8 cellular contexts compared by ENCODE assay signal in genomic region chr13:99269627-99270252, GRCh38. TPM values are rescaled to one million over a fixed set of nuclear protein-coding genes. Genes with fewer than 3 reads are reported as not detected.
A peak's percentile ranks its signal among the peaks of the same experiment; 100 is the strongest.
DNase-seq lines count a peak whose midpoint lies in the region; ATAC-seq, FAIRE-seq and TF ChIP-seq lines count a peak whose summit lies in the region.

No MANE protein-coding gene starts in this region.

- H2AFZ ChIP-seq in K562 (ENCODE audit: low read depth, low read length) = no peak overlapping the region

- no peaks in the 10 kb centered on the region for H4K20me1 ChIP-seq in K562 (replicated peaks; ENCODE audit: control insufficient read depth, insufficient read depth, low read length)

- H3K4me3 ChIP-seq in AG10803 (ENCODE audit: low read length) (no peak overlapping the region), K562 (no peak overlapping the region), kidney (ENCODE audit: low read length in 2 of 2) (no peak overlapping the region), tibial artery (no peak overlapping the region)

- H3K27ac ChIP-seq in K562 (ENCODE audit: extremely low read depth, low read depth, low read length) (no peak overlapping the region), kidney (ENCODE audit: low read depth in 2 of 2, low read length in 2 of 2) (no peak overlapping the region), tibial artery (no peak overlapping the region)

- H3K79me2 ChIP-seq in K562 (ENCODE audit: control insufficient read depth, insufficient read depth, low read length) = peaks cover 29% of the 10 kb centered on the region

- intact Hi-C loops in K562 (cut with micrococcal nuclease) = loop anchor here (1.0 to 10.0 kb wide), 7 partner anchors 63 to 595 kb away; partner anchors contain the start of gene UBAC2
- intact Hi-C loops in kidney (cut with DNase I) = loop anchor here (5.0 to 10.0 kb wide), 2 partner anchors 95 to 168 kb away; no protein-coding TSS in a partner anchor
- intact Hi-C loops in tibial artery (cut with DNase I; ENCODE audit: low total_unique reads) = loop anchor here (2.0 to 5.0 kb wide), 2 partner anchors 92 to 167 kb away; no protein-coding TSS in a partner anchor
- intact Hi-C loops in posterior cingulate gyrus (cut with DNase I) = loop anchor here (1.0 to 5.0 kb wide), 2 partner anchors 67 to 168 kb away; partner anchors contain the start of gene UBAC2

- H3K27me3 ChIP-seq in K562 (ENCODE audit: control insufficient read depth in 2 of 2, insufficient read depth in 2 of 2, low read length in 2 of 2) (no peaks in the 10 kb centered on the region), tibial artery (no peaks in the 10 kb centered on the region)

- H3K36me3 ChIP-seq in K562 (ENCODE audit: control insufficient read depth, insufficient read depth, low read length) (peaks cover 6% of the 10 kb centered on the region; the same call in 2 of the 3 replicates), kidney (ENCODE audit: control insufficient read depth in 1 of 2, insufficient read depth in 2 of 2, low read length in 2 of 2) (no peaks in the 10 kb centered on the region), tibial artery (peaks cover 0 to 5% (median 0%) of the 10 kb centered on the region in 3 donors)

- WGBS in K562 (ENCODE audit: insufficient coverage, low coverage, missing lambda C conversion rate) = 35% methylated on average over 3 of the region's 3 CpGs

- peak; percentile 80 to 87 for TF ChIP-seq RAD21 in K562 (CRISPR knock-in tag; conservative IDR thresholded peaks at IDR 0.05 in 1 of 2, IDR thresholded peaks at IDR 0.05 in 1 of 2)

- no peak for TF ChIP-seq EP300 in K562 (IDR thresholded peaks at IDR 0.05; ENCODE audit: low read length)

- no TSS peak for BruUV-seq in K562 (replicated peaks; lab: Mats Ljungman, UMichigan)

- TF ChIP-seq CTCF in AG10803 (conservative IDR thresholded peaks at IDR 0.05; ENCODE audit: low read length) (peak; percentile 92), GM12873 (IDR thresholded peaks at IDR 0.05; ENCODE audit: insufficient read depth, low read depth, low read length, missing control alignments) (peak; percentile 65), K562 (IDR thresholded peaks at IDR 0.05 in 2 of 3, conservative IDR thresholded peaks at IDR 0.05 in 1 of 3; ENCODE audit: insufficient read depth in 2 of 3, low read depth in 1 of 3, low read length in 3 of 3) (peak; percentile 66 to 81 (median 66); a peak in 5 of 6 replicates), kidney (IDR thresholded peaks at IDR 0.05; ENCODE audit: borderline replicate concordance, extremely low read depth, insufficient read depth) (peak; percentile 71), tibial artery (IDR thresholded peaks at IDR 0.05) (peak; percentile 63 to 64)

- ATAC-seq in HG02884 (IDR thresholded peaks at IDR 0.05; ENCODE audit: unreplicated experiment) (peak; percentile 47), K562 (peak; percentile 86)

- no peak for FAIRE-seq in K562 (lab: Jason Lieb, UNC)
- peak; percentile 97 for FAIRE-seq in kidney (lab: Jason Lieb, UNC)

- H3K4me2 ChIP-seq in K562 (ENCODE audit: insufficient read depth, low read length) = no peak overlapping the region

- H3K4me1 ChIP-seq in K562 (replicated peaks in 1 of 2; ENCODE audit: control insufficient read depth in 2 of 2, insufficient read depth in 2 of 2, low read length in 2 of 2) (peaks cover 7 to 24% of the 10 kb centered on the region in 2 experiments; a peak in 3 of 5 replicates), kidney (ENCODE audit: control insufficient read depth in 1 of 2, insufficient read depth in 1 of 2, low read depth in 1 of 2, low read length in 2 of 2) (peaks cover 0 to 5% of the 10 kb centered on the region in 2 donors), tibial artery (no peaks in the 10 kb centered on the region)

- H3K9me3 ChIP-seq in K562 (replicated peaks; ENCODE audit: control insufficient read depth, insufficient read depth, low read depth, low read length) (no peaks in the 10 kb centered on the region), kidney (ENCODE audit: control insufficient read depth in 1 of 2, low read length in 2 of 2) (peaks cover 0 to 7% of the 10 kb centered on the region in 2 donors), tibial artery (peaks cover 0 to 6% (median 0%) of the 10 kb centered on the region in 3 donors)

- CTCF ChIA-PET in K562 (lab: Yijun Ruan, JAX; ENCODE audit: low intra/inter-chr PET ratio) = interaction anchor here (0.6 to 5.6 kb wide), 5 partner anchors 97 to 526 kb away, joined by 3 to 73 read pairs (median 3); no protein-coding TSS in a partner anchor

- DNase-seq in AG10803 (ENCODE audit: low read depth) (peak; percentile 74), NCI-H226 (peak; percentile 11), K562 (ENCODE audit: extremely low read depth in 1 of 4, low spot score in 3 of 4) (peak in 2 of 4 experiments; percentile 23 to 56), kidney (no peak), tibial artery (no peak), posterior cingulate gyrus (no peak)

- H3K9ac ChIP-seq in K562 (ENCODE audit: insufficient read depth in 1 of 2, low read depth in 2 of 2, low read length in 2 of 2) (no peak overlapping the region), kidney (ENCODE audit: low read length in 2 of 2) (no peak overlapping the region)

- TF ChIP-seq POLR2A in K562 (conservative IDR thresholded peaks at IDR 0.05) = no peak

- H3K9me1 ChIP-seq in K562 (ENCODE audit: control insufficient read depth, insufficient read depth, low read length) = no peaks in the 10 kb centered on the region

- in situ Hi-C loops in K562 (cut with MboI) = loop anchor here (5.0 kb wide), 2 partner anchors 92 to 168 kb away; no protein-coding TSS in a partner anchor

- POLR2A ChIA-PET in K562 (lab: Yijun Ruan, JAX) = interaction anchor here (0.9 to 1.1 kb wide), 2 partner anchors 11 to 171 kb away, joined by 3 to 4 read pairs; no protein-coding TSS in a partner anchor

TF ChIP-seq in K562, 482 proteins besides CTCF, POLR2A, EP300 and RAD21 (continues in another document):
- TF ChIP-seq ZNF695 (CRISPR knock-in tag; IDR thresholded peaks at IDR 0.05) (no peak), MAFG (tag; conservative IDR thresholded peaks at IDR 0.05) (peak; percentile 85), CEBPG (CRISPR knock-in tag; IDR thresholded peaks at IDR 0.05) (no peak), CEBPG (tag; conservative IDR thresholded peaks at IDR 0.05 in 1 of 2, IDR thresholded peaks at IDR 0.05 in 1 of 2) (0 out of 4 replicates have a peak, but pooled peaks of 1 of the 2 experiments have one; percentile 39), ZNF316 (IDR thresholded peaks at IDR 0.05) (peak; percentile 95), MAFF (IDR thresholded peaks at IDR 0.05; ENCODE audit: low read length) (peak; percentile 83), ATF4 (CRISPR knock-in tag; IDR thresholded peaks at IDR 0.05) (no peak), TEAD1 (CRISPR knock-in tag; IDR thresholded peaks at IDR 0.05) (no peak)

RNA-seq across cellular contexts. Expression of gene GPR18, which starts 11.6 kb away (rescaled TPM):
- total RNA-seq in K562 (2011; cell fraction: chromatin; rRNA removed; ENCODE audit: low replicate concordance) = not detected in 2 replicates
- total RNA-seq in K562 (2011; cell fraction: nucleolus; rRNA removed) = not detected in 2 replicates
- not detected in 2 replicates for total RNA-seq in K562 (2011; cell fraction: nucleoplasm; rRNA removed)
- total RNA-seq in K562 (2014; rRNA removed) = not detected in 2 replicates
- total RNA-seq in K562 (2014; rRNA removed; fragmentation: Illumina TruSeq; extraction: Trizol) = not detected in 2 replicates
- not detected in 2 replicates for total RNA-seq in K562 (2015; rRNA removed; fragmentation: Illumina TruSeq; extraction: Trizol)
- total RNA-seq in K562 (2021) = not detected in 2 replicates
- not detected in 2 replicates for polyA plus RNA-seq in K562 (2011; rRNA removed)
- polyA plus RNA-seq in K562 (2011; cell fraction: cytosol; rRNA removed) = not detected in 2 replicates
- not detected in 2 replicates for polyA plus RNA-seq in K562 (2011; cell fraction: nucleus; rRNA removed)
- polyA plus RNA-seq in K562 (2012) = 0.08 and 0.13 TPM in 2 replicates
- not detected in 2 replicates for polyA plus RNA-seq in K562 (2014; fragmentation: Illumina TruSeq; extraction: Trizol)
- polyA plus RNA-seq in K562 (2014; fragmentation: Nextera tagmentation; extraction: Ambion mirVana) = under 1 TPM in 1 of 2 experiments, not detected in 1; 0.75 TPM
- polyA plus RNA-seq in K562 (2014; rRNA removed) = not detected in 2 replicates
- not detected in 2 replicates for polyA minus RNA-seq in K562 (2011; rRNA and poly(A)+ RNA removed)
- not detected in 2 replicates for polyA minus RNA-seq in K562 (2011; cell fraction: cytosol; rRNA and poly(A)+ RNA removed)
- not detected in 2 replicates for polyA minus RNA-seq in K562 (2011; cell fraction: nucleus; rRNA and poly(A)+ RNA removed)
- 0.88 TPM for total RNA-seq in kidney
- not detected for polyA plus RNA-seq in kidney (ENCODE audit: insufficient read depth, low read depth, low replicate concordance)

RNA-seq across cellular contexts. Expression of gene GPR183, which starts 37.5 kb away (rescaled TPM):
- 3.6 and 4.7 TPM in 2 replicates for total RNA-seq in K562 (2011; cell fraction: chromatin; rRNA removed; ENCODE audit: low replicate concordance)
- total RNA-seq in K562 (2011; cell fraction: nucleolus; rRNA removed) = 2.6 and 4.0 TPM in 2 replicates
- 4.1 and 5.4 TPM in 2 replicates for total RNA-seq in K562 (2011; cell fraction: nucleoplasm; rRNA removed)
- total RNA-seq in K562 (2014; rRNA removed) = 1.3 and 1.6 TPM in 2 replicates
- total RNA-seq in K562 (2014; rRNA removed; fragmentation: Illumina TruSeq; extraction: Trizol) = 2.9 and 3.5 TPM in 2 replicates
- total RNA-seq in K562 (2015; rRNA removed; fragmentation: Illumina TruSeq; extraction: Trizol) = 9.3 and 10.0 TPM in 2 replicates
- total RNA-seq in K562 (2021) = 2.3 TPM in 2 replicates
- polyA plus RNA-seq in K562 (2011; rRNA removed) = 2.6 and 9.4 TPM in 2 replicates
- polyA plus RNA-seq in K562 (2011; cell fraction: cytosol; rRNA removed) = 1.7 and 5.1 TPM in 2 replicates
- polyA plus RNA-seq in K562 (2011; cell fraction: nucleus; rRNA removed) = 0.97 and 2.6 TPM in 2 replicates
- polyA plus RNA-seq in K562 (2012) = 3.7 and 8.1 TPM in 2 replicates
- 3.6 and 3.7 TPM in 2 replicates for polyA plus RNA-seq in K562 (2014; fragmentation: Illumina TruSeq; extraction: Trizol)
- polyA plus RNA-seq in K562 (2014; fragmentation: Nextera tagmentation; extraction: Ambion mirVana) = 10 to 100 TPM in 1 of 2 experiments, 1 to 10 TPM in 1; 6.9 to 10.2 TPM
- 1.9 and 2.5 TPM in 2 replicates for polyA plus RNA-seq in K562 (2014; rRNA removed)
- 2.0 and 6.3 TPM in 2 replicates for polyA minus RNA-seq in K562 (2011; rRNA and poly(A)+ RNA removed)
- 2.6 TPM in 1 of 2 replicates, not detected in the other for polyA minus RNA-seq in K562 (2011; cell fraction: cytosol; rRNA and poly(A)+ RNA removed)
- polyA minus RNA-seq in K562 (2011; cell fraction: nucleus; rRNA and poly(A)+ RNA removed) = 0.78 and 0.81 TPM in 2 replicates
- total RNA-seq in kidney = 11.8 TPM
- polyA plus RNA-seq in kidney (ENCODE audit: insufficient read depth, low read depth, low replicate concordance) = 1.7 TPM

Comparison
In these comparisons a context has a peak if more than half of its experiments do, and no peak if none do; other contexts are left out.
1. DNase-seq: peak in AG10803 (single experiment) and NCI-H226 (single experiment); none in kidney (single experiment), tibial artery (0 of 2) and posterior cingulate gyrus (0 of 10).
2. Peak in every context shown above with its lines, with median percentiles within 50 percentile points of each other: CTCF ChIP-seq.